ENCODE assay signal across 15 cellular contexts in genomic region chr9:137761032-137761431, GRCh38.
DNase-seq lines count a peak whose midpoint lies in the region; ATAC-seq, FAIRE-seq and TF ChIP-seq lines count a peak whose summit lies in the region.
"Had no signal": no experiment of that assay in that cellular context is flagged by ENCODE, and none has a peak within 500 bp of the region (broad histone marks: within the 10 kb centered on the region; RNA-seq: fewer than 3 reads in every experiment).

No MANE protein-coding gene starts in this region.

- no peak overlapping the region for H3K4me3 Mint-ChIP-seq in CD4-positive, alpha-beta T cell
- no peak overlapping the region for H3K4me3 Mint-ChIP-seq in activated naive CD4-positive, alpha-beta T cell treated with anti-CD3 and anti-CD28 coated beads, Interleukin-2, amount 50 U/mL, for 24 hours
- H3K4me3 Mint-ChIP-seq: CD14-positive monocyte had no signal

- no peak for TF ChIP-seq CTCF in CD4-positive, alpha-beta T cell (IDR thresholded peaks at IDR 0.05)

- H3K27me3 ChIP-seq in CD4-positive, alpha-beta T cell (ENCODE audit: control insufficient read depth, insufficient read depth, low read length): no peaks in the 10 kb centered on the region
- H3K27me3 ChIP-seq: neutrophil, stomach had no signal

- H3K4me1 Mint-ChIP-seq in CD4-positive, alpha-beta T cell (ENCODE audit: low read depth): peaks cover 45% of the 10 kb centered on the region
- H3K4me1 Mint-ChIP-seq in activated naive CD4-positive, alpha-beta T cell treated with anti-CD3 and anti-CD28 coated beads, Interleukin-2, amount 50 U/mL, for 24 hours: peaks cover 31% of the 10 kb centered on the region
- H3K4me1 Mint-ChIP-seq: CD14-positive monocyte had no signal

- H3K27ac ChIP-seq in CD4-positive, alpha-beta T cell (ENCODE audit: low read depth, low read length): no peak overlapping the region
- H3K27ac ChIP-seq: neutrophil had no signal

- intact Hi-C loops in CD4-positive, alpha-beta T cell (cut with DNase I, micrococcal nuclease): no loop called here

- DNase-seq in CD4-positive, alpha-beta T cell: no peak
- no peak for DNase-seq in GM18507 (ENCODE audit: extremely low spot score, insufficient read length, low read depth)
- DNase-seq in putamen (ENCODE audit: low spot score): peak; percentile 52
- no peak for DNase-seq in NCI-H2081 (lab: John Stamatoyannopoulos, UW)
- no peak for DNase-seq in activated CD8-positive, alpha-beta memory T cell treated with anti-CD3 and anti-CD28 coated beads for 24 hours
- DNase-seq in DMS153 treated with DMSO at 0.1 percent for 48 hours (lab: John Stamatoyannopoulos, UW; ENCODE audit: unreplicated experiment): no peak
- DNase-seq: left ventricle myocardium superior, MV-4-11, NCI-H446, stomach had no signal

- FAIRE-seq in GM18507 (lab: Jason Lieb, UNC): peak; percentile 91
- FAIRE-seq: H1 had no signal

- no peaks in the 10 kb centered on the region for H3K9me3 ChIP-seq in CD4-positive, alpha-beta T cell (ENCODE audit: control insufficient read depth, low read length)
- H3K9me3 ChIP-seq: neutrophil, stomach had no signal

- peak; percentile 43 for ATAC-seq in CD4-positive, alpha-beta T cell (ENCODE audit: poor library complexity)
- ATAC-seq in HG02970 (IDR thresholded peaks at IDR 0.05; ENCODE audit: low FRiP score, unreplicated experiment): no peak
- ATAC-seq: left ventricle myocardium superior had no signal

- H3K9me3 Mint-ChIP-seq in CD4-positive, alpha-beta T cell: no peaks in the 10 kb centered on the region
- H3K9me3 Mint-ChIP-seq in activated naive CD4-positive, alpha-beta T cell treated with anti-CD3 and anti-CD28 coated beads, Interleukin-2, amount 50 U/mL, for 24 hours: no peaks in the 10 kb centered on the region
- H3K9me3 Mint-ChIP-seq: CD14-positive monocyte had no signal

- H3K27me3 Mint-ChIP-seq in CD4-positive, alpha-beta T cell: no peaks in the 10 kb centered on the region
- H3K27me3 Mint-ChIP-seq in activated naive CD4-positive, alpha-beta T cell treated with anti-CD3 and anti-CD28 coated beads, Interleukin-2, amount 50 U/mL, for 24 hours: no peaks in the 10 kb centered on the region

- peak overlapping the region; percentile 47 for H3K27ac Mint-ChIP-seq in CD4-positive, alpha-beta T cell
- H3K27ac Mint-ChIP-seq in activated naive CD4-positive, alpha-beta T cell treated with anti-CD3 and anti-CD28 coated beads, Interleukin-2, amount 50 U/mL, for 24 hours: peak overlapping the region; percentile 23

- POLR2A ChIA-PET in CD4-positive, alpha-beta T cell (lab: Charles Lee): no interaction called here

- CTCF ChIA-PET in CD4-positive, alpha-beta T cell (lab: Charles Lee): no interaction called here

- peaks cover 93% of the 10 kb centered on the region for H3K36me3 Mint-ChIP-seq in CD4-positive, alpha-beta T cell (ENCODE audit: low read depth)
- peaks cover 28% of the 10 kb centered on the region for H3K36me3 Mint-ChIP-seq in activated naive CD4-positive, alpha-beta T cell treated with anti-CD3 and anti-CD28 coated beads, Interleukin-2, amount 50 U/mL, for 24 hours
